In the genomic region with DNA sequence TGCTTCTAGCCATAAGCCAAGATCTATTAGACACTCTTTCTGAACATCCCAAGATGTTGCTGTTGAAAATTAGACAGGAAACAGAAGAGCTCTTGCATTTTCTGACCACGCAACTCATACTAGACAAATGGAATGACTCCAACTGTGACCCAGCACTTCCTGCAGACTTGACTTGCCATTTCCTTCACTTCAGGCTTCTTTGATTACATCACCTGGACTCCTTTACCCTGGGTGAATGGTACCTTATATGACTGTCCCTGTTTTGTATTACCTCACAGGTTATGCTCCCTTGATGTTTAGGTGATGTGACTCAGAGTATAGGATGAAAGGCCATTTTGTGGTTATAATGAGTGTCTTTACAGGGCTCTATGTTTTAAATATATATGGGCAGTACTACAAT, we compare ENCODE assay signal across 1 cellular context.
TF ChIP-seq lines count a peak whose summit lies in the region.

No MANE protein-coding gene starts in this region.

TF ChIP-seq in endothelial cell of umbilical vein, 7 proteins besides CTCF, POLR2A, EP300 and RAD21:
- TF ChIP-seq, protein P1, sequence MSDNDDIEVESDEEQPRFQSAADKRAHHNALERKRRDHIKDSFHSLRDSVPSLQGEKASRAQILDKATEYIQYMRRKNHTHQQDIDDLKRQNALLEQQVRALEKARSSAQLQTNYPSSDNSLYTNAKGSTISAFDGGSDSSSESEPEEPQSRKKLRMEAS (IDR thresholded peaks at IDR 0.05; ENCODE audit: insufficient read depth, insufficient read length): no peak
- TF ChIP-seq EZH2 (IDR thresholded peaks at IDR 0.05; ENCODE audit: borderline replicate concordance, low read depth, low read length, severe bottlenecking) (no peak), POLR2AphosphoS5 (IDR thresholded peaks at IDR 0.05; ENCODE audit: insufficient read depth, low read depth, low read length) (no peak), FOS (IDR thresholded peaks at IDR 0.05; ENCODE audit: borderline replicate concordance, insufficient read depth, low read length) (peak; percentile 16)
